10 cellular contexts compared by ENCODE assay signal in genomic region chr5:171309526-171310333, GRCh38. TPM values are rescaled to one million over a fixed set of nuclear protein-coding genes. Genes with fewer than 3 reads are reported as not detected.
DNase-seq lines count a peak whose midpoint lies in the region; ATAC-seq and TF ChIP-seq lines count a peak whose summit lies in the region.
"Had no signal": no experiment of that assay in that cellular context is flagged by ENCODE, and none has a peak within 500 bp of the region (broad histone marks: within the 10 kb centered on the region; RNA-seq: fewer than 3 reads in every experiment).

No MANE protein-coding gene starts in this region.

- peaks cover 100% of the 10 kb centered on the region for H3K27me3 ChIP-seq in cardiac muscle cell

- no peak for DNase-seq in cardiac muscle cell (ENCODE audit: low read depth in 1 of 2, low spot score in 1 of 2)
- no peak for DNase-seq in left cardiac atrium
- peak; percentile 35 for DNase-seq in SW480 (ENCODE audit: low spot score)
- no peak for DNase-seq in fibroblast of the aortic adventitia (ENCODE audit: low read depth)
- peak; percentile 44 for DNase-seq in stimulated activated naive CD8-positive, alpha-beta T cell treated with anti-CD3 and anti-CD28 coated beads, Interleukin-15, Interleukin-2, amounts not matched to agents 100 U/mL and 50 U/mL, for 24 hours
- no peak for DNase-seq in OCI-M2 (lab: John Stamatoyannopoulos, UW; ENCODE audit: unreplicated experiment)
- DNase-seq in NCI-H128 (lab: John Stamatoyannopoulos, UW; ENCODE audit: unreplicated experiment), result no peak
- no peak for DNase-seq in NCI-H1105 treated with DMSO at 0.1 percent for 48 hours (lab: John Stamatoyannopoulos, UW)

- H3K9me3 ChIP-seq in cardiac muscle cell (ENCODE audit: low read depth), result no peaks in the 10 kb centered on the region

- H3K4me3 ChIP-seq in cardiac muscle cell (peak overlapping the region; percentile 5), fibroblast of the aortic adventitia (ENCODE audit: low read depth, low read length) (no peak overlapping the region)
- H3K4me3 ChIP-seq: K562 had no signal

- peaks cover 5% of the 10 kb centered on the region for H3K4me1 ChIP-seq in cardiac muscle cell (ENCODE audit: low read depth)

- TF ChIP-seq CTCF in cardiac muscle cell (IDR thresholded peaks at IDR 0.05; ENCODE audit: low read depth, low read length), result peak; percentile 22
- TF ChIP-seq CTCF in fibroblast of the aortic adventitia (IDR thresholded peaks at IDR 0.05; ENCODE audit: insufficient read depth, low read length), result peak; percentile 10

- H3K27ac ChIP-seq in cardiac muscle cell, result no peak overlapping the region

- intact Hi-C loops in left cardiac atrium (cut with DNase I), result no loop called here

- ATAC-seq in left cardiac atrium, result no peak
- ATAC-seq in stimulated activated naive CD8-positive, alpha-beta T cell treated with anti-CD3 and anti-CD28 coated beads, Interleukin-15, Interleukin-2, amounts not matched to agents 100 U/mL and 50 U/mL, for 24 hours, result no peak
- ATAC-seq: K562 had no signal

- no peaks in the 10 kb centered on the region for H3K36me3 ChIP-seq in cardiac muscle cell

RNA-seq across cellular contexts. Expression of gene TLX3, which starts 0.7 kb away (rescaled TPM):
- total RNA-seq in cardiac muscle cell (not detected in 2 replicates), left cardiac atrium (not detected), fibroblast of the aortic adventitia (ENCODE audit: low replicate concordance) (not detected in 2 replicates)
- not detected in 2 replicates for polyA plus RNA-seq in cardiac muscle cell
- total RNA-seq: K562, mesenteric fat pad had no signal
- polyA plus RNA-seq: K562 had no signal

Comparison
In these comparisons a context has a peak if more than half of its experiments do, and no peak if none do; other contexts are left out.
1. DNase-seq: peak in SW480 (single experiment) and stimulated activated naive CD8-positive, alpha-beta T cell treated with anti-CD3 and anti-CD28 coated beads, Interleukin-15, Interleukin-2, amounts not matched to agents 100 U/mL and 50 U/mL, for 24 hours (single experiment); none in cardiac muscle cell (0 of 2), left cardiac atrium (single experiment), fibroblast of the aortic adventitia (single experiment), OCI-M2 (single experiment), NCI-H128 (single experiment) and NCI-H1105 treated with DMSO at 0.1 percent for 48 hours (single experiment).